In genomic region chr4:2825184-2825506, GRCh38 we compare ENCODE assay signal across 16 cellular contexts.
"Had no signal": no experiment of that assay in that cellular context is flagged by ENCODE, and none has a peak within 500 bp of the region (broad histone marks: within the 10 kb centered on the region; RNA-seq: fewer than 3 reads in every experiment).

No MANE protein-coding gene starts in this region.

- H3K4me2 ChIP-seq: smooth muscle cell had no signal

- H3K36me3 Mint-ChIP-seq: activated naive CD8-positive, alpha-beta T cell had no signal

- ATAC-seq: body of pancreas; left lung; sciatic nerve; stimulated activated effector memory CD8-positive, alpha-beta T cell treated with anti-CD3 and anti-CD28 coated beads, Interleukin-12 subunit alpha, Interleukin-12 subunit beta, amount 100 ng/mL, for 72 hours; T-helper 17 cell had no signal

- H3K27me3 Mint-ChIP-seq: activated naive CD8-positive, alpha-beta T cell; T-helper 17 cell had no signal

- H3K9me3 Mint-ChIP-seq: stimulated activated effector memory CD8-positive, alpha-beta T cell treated with anti-CD3 and anti-CD28 coated beads, Interleukin-12 subunit alpha, Interleukin-12 subunit beta, amount 100 ng/mL, for 72 hours had no signal

- H3K4me3 Mint-ChIP-seq: activated naive CD8-positive, alpha-beta T cell; stimulated activated effector memory CD8-positive, alpha-beta T cell treated with anti-CD3 and anti-CD28 coated beads, Interleukin-12 subunit alpha, Interleukin-12 subunit beta, amount 100 ng/mL, for 72 hours; T-helper 17 cell had no signal

- H3K4me3 ChIP-seq: body of pancreas, colonic mucosa, left lung, ovary, smooth muscle cell, thyroid gland had no signal

- H3K27ac Mint-ChIP-seq: activated naive CD8-positive, alpha-beta T cell; stimulated activated effector memory CD8-positive, alpha-beta T cell treated with anti-CD3 and anti-CD28 coated beads, Interleukin-12 subunit alpha, Interleukin-12 subunit beta, amount 100 ng/mL, for 72 hours had no signal

- DNase-seq: activated CD4-positive, alpha-beta T cell treated with anti-CD3 and anti-CD28 coated beads for 1 hour; body of pancreas; central memory CD4-positive, alpha-beta T cell; colonic mucosa; erythroblast; foreskin melanocyte; stimulated activated CD4-positive, alpha-beta T cell treated with anti-CD3 and anti-CD28 coated beads, Interleukin-4, amount 100 ng/mL, for 24 hours had no signal

- H3K4me1 ChIP-seq: colonic mucosa, thyroid gland had no signal

- H3K27me3 ChIP-seq: body of pancreas, colonic mucosa, left lung, ovary, thyroid gland had no signal

- H3K36me3 ChIP-seq: ovary had no signal

- H3K9me3 ChIP-seq: body of pancreas, colonic mucosa, left lung, ovary, thyroid gland had no signal

- H3K27ac ChIP-seq: body of pancreas, colonic mucosa, left lung, ovary, thyroid gland, VCaP had no signal
